In the genomic region with DNA sequence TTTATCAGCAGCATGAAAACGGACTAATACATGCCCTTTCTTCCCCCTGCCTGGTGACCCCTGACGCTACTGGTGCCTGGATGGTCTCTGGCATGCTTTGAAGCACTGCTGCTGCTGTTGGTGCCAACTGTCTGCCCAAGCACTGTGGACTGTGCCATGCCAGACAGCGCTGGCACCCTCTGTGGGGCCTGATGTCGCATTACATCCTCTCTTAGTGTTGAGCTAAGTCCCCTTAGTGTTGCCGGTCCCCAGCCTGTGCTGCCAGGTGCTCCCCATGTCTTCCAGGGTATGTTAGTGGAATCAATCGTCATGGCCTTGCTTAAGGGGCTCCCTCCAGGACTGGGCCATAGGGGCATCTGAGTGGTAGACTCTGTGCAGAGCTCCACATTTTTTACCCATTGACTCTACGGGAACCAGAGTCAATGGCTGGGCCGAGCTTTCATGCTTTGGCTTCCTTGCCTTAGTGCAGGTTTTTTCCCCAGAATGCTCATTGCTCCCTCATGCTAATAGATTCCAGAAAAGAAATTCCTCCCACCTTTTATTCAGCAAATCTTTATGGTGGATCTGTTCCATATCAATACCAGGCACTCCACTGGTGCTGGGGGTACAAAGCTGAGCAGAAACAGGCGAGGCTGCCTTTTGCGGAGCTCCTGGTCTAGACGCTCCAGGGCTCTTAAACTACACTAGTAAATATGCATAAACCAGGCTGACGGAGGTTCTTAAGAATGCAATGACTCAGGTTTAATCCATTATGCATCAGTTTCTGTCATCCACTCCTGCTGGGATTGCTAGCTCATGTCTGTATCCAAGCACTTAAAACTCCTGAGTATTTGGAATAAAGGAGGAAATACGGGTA, we compare ENCODE assay signal across 10 cellular contexts. TPM values are rescaled to one million over a fixed set of nuclear protein-coding genes. Genes with fewer than 3 reads are reported as not detected.
DNase-seq lines count a peak whose midpoint lies in the region; ATAC-seq, FAIRE-seq and TF ChIP-seq lines count a peak whose summit lies in the region.
"Had no signal": no experiment of that assay in that cellular context is flagged by ENCODE, and none has a peak within 500 bp of the region (broad histone marks: within the 10 kb centered on the region; RNA-seq: fewer than 3 reads in every experiment).

No MANE protein-coding gene starts in this region.

- no peaks in the 10 kb centered on the region for H3K23me2 ChIP-seq in H1 (ENCODE audit: low read depth, low read length)

- FAIRE-seq in H1 (lab: Jason Lieb, UNC), result peak; percentile 77

- H3K27me3 ChIP-seq in MG63 (no peaks in the 10 kb centered on the region), H1 (replicated peaks in 1 of 4; ENCODE audit: control insufficient read depth in 3 of 4, extremely low read depth in 1 of 4, insufficient read depth in 3 of 4, low read length in 3 of 4) (no peaks in the 10 kb centered on the region), H7 (ENCODE audit: control insufficient read depth, insufficient read depth, low read length) (no peaks in the 10 kb centered on the region)
- H3K27me3 ChIP-seq: dorsolateral prefrontal cortex had no signal

- H2BK20ac ChIP-seq in H1 (ENCODE audit: low read length), result no peak overlapping the region

- H2AK5ac ChIP-seq in H1 (ENCODE audit: low read depth, low read length), result no peak overlapping the region; the same call in 1 of the 2 replicates

- no peak overlapping the region for H3K4me2 ChIP-seq in H1 (ENCODE audit: insufficient read depth in 1 of 2, low read depth in 2 of 2, low read length in 2 of 2)

- no peak overlapping the region for H2BK5ac ChIP-seq in H1 (ENCODE audit: low read depth, low read length)

- 88% methylated on average over 13 of the region's 13 CpGs; no CpG with 5 or more reads in 1 of the 2 experiments for WGBS in H1 (ENCODE audit: extremely low coverage in 1 of 2, insufficient coverage in 1 of 2, insufficient read length in 1 of 2, insufficient replicate concordance in 2 of 2, low coverage in 1 of 2, low lambda C conversion rate in 2 of 2, missing lambda C conversion rate in 1 of 2), 2 experiments
- 73 to 86% methylated on average over 9 to 12 of the region's 13 CpGs for WGBS in mesodermal cell (ENCODE audit: insufficient coverage in 2 of 2), 2 experiments

- peak; percentile 21 to 34; a peak in 3 of 4 replicates for TF ChIP-seq RAD21 in H1 (IDR thresholded peaks at IDR 0.05 in 1 of 2, conservative IDR thresholded peaks at IDR 0.05 in 1 of 2; ENCODE audit: low read depth in 2 of 2, low read length in 2 of 2)

- H3K4me3 ChIP-seq in MG63 (no peak overlapping the region), H1 (ENCODE audit: extremely low read depth in 1 of 4, insufficient read depth in 2 of 4, low read depth in 3 of 4, low read length in 4 of 4) (no peak overlapping the region), mesodermal cell (ENCODE audit: extremely low read depth, insufficient read depth, low read length, poor library complexity, severe bottlenecking) (no peak overlapping the region), H7 (ENCODE audit: insufficient read depth, low read depth, low read length) (no peak overlapping the region)
- H3K4me3 ChIP-seq: dorsolateral prefrontal cortex had no signal

- H4K5ac ChIP-seq in H1 (ENCODE audit: insufficient read length, low read depth, low read length), result no peak overlapping the region

- no peak overlapping the region; the same call in 1 of the 2 replicates for H4K8ac ChIP-seq in H1 (ENCODE audit: extremely low read depth, insufficient read depth, low read length)

- DNase-seq in COLO829 (ENCODE audit: low spot score) (peak; percentile 7), MG63 (peak; percentile 68), H1 (ENCODE audit: low read depth in 1 of 2, low spot score in 2 of 2) (peak in 1 of 2 experiments; percentile 17), NCI-H1694 treated with DMSO at 0.1 percent for 48 hours (lab: John Stamatoyannopoulos, UW) (no peak), H7 (no peak), NCI-H1436 (lab: John Stamatoyannopoulos, UW) (no peak)
- DNase-seq: COR-L47, dorsolateral prefrontal cortex had no signal

- H3K14ac ChIP-seq in H1 (ENCODE audit: insufficient read length), result no peak overlapping the region

- H2BK15ac ChIP-seq in H1 (ENCODE audit: low read length), result no peak overlapping the region

- H4K91ac ChIP-seq in H1 (replicated peaks; ENCODE audit: insufficient read length, low read length), result no peak overlapping the region

- H3K79me2 ChIP-seq in H1 (ENCODE audit: control insufficient read depth in 1 of 2, insufficient read depth in 2 of 2, low read length in 2 of 2), result no peaks in the 10 kb centered on the region

- no peak overlapping the region for H2BK12ac ChIP-seq in H1 (ENCODE audit: low read depth, low read length)

- no peak overlapping the region for H3K4ac ChIP-seq in H1 (replicated peaks; ENCODE audit: insufficient read length, low read depth, low read length)

- ATAC-seq in GM18873 (IDR thresholded peaks at IDR 0.05; ENCODE audit: low FRiP score, unreplicated experiment), result no peak

- no peak for TF ChIP-seq EP300 in H1 (IDR thresholded peaks at IDR 0.05; ENCODE audit: borderline replicate concordance in 1 of 2, low read depth in 2 of 2, low read length in 2 of 2)

- no peak overlapping the region for H3K27ac ChIP-seq in H1 (ENCODE audit: low read depth, low read length)
- H3K27ac ChIP-seq in mesodermal cell (ENCODE audit: low read depth, low read length, severe bottlenecking), result peak overlapping the region; percentile 73

- H3K79me1 ChIP-seq in H1 (ENCODE audit: low read depth, low read length), result no peaks in the 10 kb centered on the region

- no peaks in the 10 kb centered on the region for H3K9me3 ChIP-seq in MG63
- H3K9me3 ChIP-seq in H1 (ENCODE audit: insufficient read depth in 2 of 2, low read depth in 1 of 2, low read length in 1 of 2), result no peaks in the 10 kb centered on the region
- no peaks in the 10 kb centered on the region for H3K9me3 ChIP-seq in mesodermal cell (ENCODE audit: control insufficient read depth, low read length)

- no peak overlapping the region for H3K18ac ChIP-seq in H1 (ENCODE audit: extremely low read depth, low read length)

- CTCF ChIA-PET in H1 (lab: Charles Lee; ENCODE audit: partially characterized antibody), result interaction anchor here (0.5 to 4.5 kb wide), 13 partner anchors 8 to 1858 kb away, joined by 3 to 29 read pairs (median 3); no protein-coding TSS in a partner anchor

- no peak overlapping the region for H3K9ac ChIP-seq in H1 (replicated peaks in 1 of 4; ENCODE audit: extremely low read depth in 1 of 4, low read depth in 3 of 4, low read length in 3 of 4)

- H2AFZ ChIP-seq in H1 (ENCODE audit: low read length), result no peak overlapping the region

- peak in 1 of 3 experiments; percentile 29; a peak in 1 of 4 replicates for TF ChIP-seq CTCF in H1 (IDR thresholded peaks at IDR 0.05; ENCODE audit: control extremely low read depth in 1 of 3, insufficient read depth in 1 of 3, low read depth in 1 of 3, low read length in 3 of 3)

- no peaks in the 10 kb centered on the region for H4K20me1 ChIP-seq in H1 (replicated peaks in 1 of 2; ENCODE audit: control insufficient read depth in 1 of 2, insufficient read depth in 2 of 2, low read length in 2 of 2)

- H3K56ac ChIP-seq in H1 (replicated peaks; ENCODE audit: insufficient read length, low read depth, low read length), result no peak overlapping the region

- no peaks in the 10 kb centered on the region; a peak in 1 of 7 replicates for H3K4me1 ChIP-seq in H1 (replicated peaks in 1 of 4; ENCODE audit: control insufficient read depth in 3 of 4, insufficient read depth in 4 of 4, low read length in 3 of 4)
- H3K4me1 ChIP-seq in mesodermal cell (ENCODE audit: control insufficient read depth, insufficient read depth, low read length, poor library complexity, severe bottlenecking), result peaks cover 29% of the 10 kb centered on the region

- POLR2A ChIA-PET in H1 (lab: Charles Lee; ENCODE audit: partially characterized antibody), result no interaction called here

- H3K36me3 ChIP-seq in MG63, result no peaks in the 10 kb centered on the region
- no peaks in the 10 kb centered on the region for H3K36me3 ChIP-seq in H1 (ENCODE audit: control insufficient read depth in 2 of 4, insufficient read depth in 4 of 4, low read length in 3 of 4)
- H3K36me3 ChIP-seq in mesodermal cell (ENCODE audit: control insufficient read depth, insufficient read depth, low read length), result no peaks in the 10 kb centered on the region
- no peaks in the 10 kb centered on the region for H3K36me3 ChIP-seq in H7 (replicated peaks; ENCODE audit: control insufficient read depth, insufficient read depth, low read length)

- no peak for TF ChIP-seq POLR2A in H1 (IDR thresholded peaks at IDR 0.05; ENCODE audit: control extremely low read depth in 1 of 2, low read depth in 2 of 2, low read length in 2 of 2)

- H2BK120ac ChIP-seq in H1 (replicated peaks; ENCODE audit: low read depth, low read length), result no peak overlapping the region

- H3K23ac ChIP-seq in H1 (ENCODE audit: insufficient read length), result no peak overlapping the region

RNA-seq across cellular contexts. Expression of gene MRC1, which starts 21.8 kb away (rescaled TPM):
- not detected in 2 replicates for total RNA-seq in MG63 (2014; rRNA removed; shearing (Covaris generic); ENCODE audit: low replicate concordance)
- total RNA-seq in H1 (2021; fragmentation: NEBNext Ultra II Directional; extraction: Animal tissue kit (Norgen Biotek cat#: 25700)), result 0.06 and 0.11 TPM in 2 replicates
- polyA plus RNA-seq in H1 (2011; rRNA removed), result 0.02 and 0.03 TPM in 2 replicates
- 0.03 TPM for polyA plus RNA-seq in H1 (2011; cell fraction: cytosol; rRNA removed)
- not detected for polyA plus RNA-seq in H1 (2011; cell fraction: nucleus; rRNA removed)
- 0.03 TPM in 1 of 4 replicates, not detected in the others for polyA plus RNA-seq in H1 (2012, experiment 1 of 2)
- polyA plus RNA-seq in H1 (2012, experiment 2 of 2), result not detected
- 0.06 TPM for polyA plus RNA-seq in H1 (2013, experiment 1 of 2)
- polyA plus RNA-seq in H1 (2013, experiment 2 of 2), result 0.07 TPM
- polyA minus RNA-seq in H1 (2011; rRNA and poly(A)+ RNA removed), result 0.07 TPM in 1 of 2 replicates, not detected in the other
- not detected for polyA minus RNA-seq in H1 (2011; cell fraction: cytosol; rRNA and poly(A)+ RNA removed)
- not detected for polyA minus RNA-seq in H1 (2011; cell fraction: nucleus; rRNA and poly(A)+ RNA removed)
- 3.0 TPM for polyA plus RNA-seq in mesodermal cell (2013, experiment 1 of 2)
- polyA plus RNA-seq in mesodermal cell (2013, experiment 2 of 2), result 2.2 TPM
- total RNA-seq in H7 (2014; rRNA removed; shearing (Covaris generic)), result 0.07 and 0.17 TPM in 2 replicates

RNA-seq across cellular contexts. Expression of gene TMEM236, which starts 35.3 kb away (rescaled TPM):
- not detected in 2 replicates for total RNA-seq in MG63 (2014; rRNA removed; shearing (Covaris generic); ENCODE audit: low replicate concordance)
- total RNA-seq in H1 (2021; fragmentation: NEBNext Ultra II Directional; extraction: Animal tissue kit (Norgen Biotek cat#: 25700)), result 0.07 and 0.11 TPM in 2 replicates
- polyA plus RNA-seq in H1 (2011; rRNA removed), result 0.02 TPM in 2 replicates
- polyA plus RNA-seq in H1 (2011; cell fraction: cytosol; rRNA removed), result 0.04 TPM
- 0.09 TPM for polyA plus RNA-seq in H1 (2011; cell fraction: nucleus; rRNA removed)
- polyA plus RNA-seq in H1 (2012, experiment 1 of 2), result 0.03 to 0.05 TPM (median 0.04 TPM) in 3 of 4 replicates, not detected in the other
- not detected for polyA plus RNA-seq in H1 (2012, experiment 2 of 2)
- polyA plus RNA-seq in H1 (2013, experiment 1 of 2), result 0.08 TPM
- 0.04 TPM for polyA plus RNA-seq in H1 (2013, experiment 2 of 2)
- polyA minus RNA-seq in H1 (2011; rRNA and poly(A)+ RNA removed), result 0.02 and 0.03 TPM in 2 replicates
- not detected for polyA minus RNA-seq in H1 (2011; cell fraction: cytosol; rRNA and poly(A)+ RNA removed)
- polyA minus RNA-seq in H1 (2011; cell fraction: nucleus; rRNA and poly(A)+ RNA removed), result 0.10 TPM
- polyA plus RNA-seq in mesodermal cell (2013, experiment 1 of 2), result 0.11 TPM
- not detected for polyA plus RNA-seq in mesodermal cell (2013, experiment 2 of 2)
- total RNA-seq in H7 (2014; rRNA removed; shearing (Covaris generic)), result 0.03 and 0.15 TPM in 2 replicates

Comparison
In these comparisons a context has a peak if more than half of its experiments do, and no peak if none do; other contexts are left out.
1. DNase-seq: peak in COLO829 (single experiment) and MG63 (single experiment); none in NCI-H1694 treated with DMSO at 0.1 percent for 48 hours (single experiment), H7 (single experiment) and NCI-H1436 (single experiment).